Comparison of ENCODE assay signal across 8 cellular contexts in genomic region chr14:104681689-104682074, GRCh38. TPM values are rescaled to one million over a fixed set of nuclear protein-coding genes. Genes with fewer than 3 reads are reported as not detected.
DNase-seq lines count a peak whose midpoint lies in the region; ATAC-seq and TF ChIP-seq lines count a peak whose summit lies in the region.

No MANE protein-coding gene starts in this region.

- H3K27me3 ChIP-seq in gastroesophageal sphincter = no peaks in the 10 kb centered on the region

- H3K9me3 ChIP-seq in ES-I3 (ENCODE audit: control insufficient read depth, insufficient read depth, low read length) (no peaks in the 10 kb centered on the region; the same call in 1 of the 2 replicates), gastroesophageal sphincter (no peaks in the 10 kb centered on the region)

- H3K27ac ChIP-seq in gastroesophageal sphincter = peak overlapping the region; percentile 7 to 93 (median 82)

- peak overlapping the region; percentile 54 for H3K9ac ChIP-seq in ES-I3 (ENCODE audit: low read depth, low read length)

- peak overlapping the region in 1 of 2 donors; percentile 28 for H3K4me3 ChIP-seq in gastroesophageal sphincter

- TF ChIP-seq POLR2A in gastroesophageal sphincter (IDR thresholded peaks at IDR 0.05) = no peak

- H3K4me1 ChIP-seq in ES-I3 (ENCODE audit: insufficient read depth, low read length) (peaks cover 37% of the 10 kb centered on the region), gastroesophageal sphincter (peaks cover 0 to 67% (median 56%) of the 10 kb centered on the region in 3 donors)

- peak in 1 of 4 experiments; percentile 4 for TF ChIP-seq CTCF in gastroesophageal sphincter (IDR thresholded peaks at IDR 0.05)

- peak; percentile 77 for ATAC-seq in SK-N-SH treated with all-trans-retinoic acid at 6 μM for 48 hours
- peak; percentile 58 for ATAC-seq in gastroesophageal sphincter
- ATAC-seq in HG03039 (IDR thresholded peaks at IDR 0.05; ENCODE audit: unreplicated experiment) = no peak
- no peak for ATAC-seq in HG03025 (IDR thresholded peaks at IDR 0.05; ENCODE audit: low FRiP score, unreplicated experiment)

- no peak for TF ChIP-seq EP300 in gastroesophageal sphincter (IDR thresholded peaks at IDR 0.05)

- DNase-seq in nucleus accumbens (lab: John Stamatoyannopoulos, UW) (peak in 51 of 56 donors; percentile 19 to 90 (median 73)), NCI-H446 treated with DMSO at 0.1 percent for 48 hours (lab: John Stamatoyannopoulos, UW) (no peak), SIG-M5 (lab: John Stamatoyannopoulos, UW) (no peak)

- WGBS in gastroesophageal sphincter (ENCODE audit: low coverage in 1 of 2), 2 donors = 20 to 50% methylated on average over 2 to 4 of the region's 11 CpGs

- H3K36me3 ChIP-seq in ES-I3 (ENCODE audit: insufficient read depth, low read length) (no peaks in the 10 kb centered on the region), gastroesophageal sphincter (no peaks in the 10 kb centered on the region)

TF ChIP-seq in SK-N-SH treated with all-trans-retinoic acid at 6 μM for 48 hours, 23 proteins besides CTCF, POLR2A, EP300 and RAD21:
- TF ChIP-seq GLIS3 (CRISPR knock-in tag; IDR thresholded peaks at IDR 0.05) (no peak), CSDC2 (CRISPR knock-in tag; IDR thresholded peaks at IDR 0.05) (no peak), CSRNP3 (CRISPR knock-in tag; IDR thresholded peaks at IDR 0.05) (no peak), ISL1 (CRISPR knock-in tag; IDR thresholded peaks at IDR 0.05) (no peak), POU6F1 (CRISPR knock-in tag; IDR thresholded peaks at IDR 0.05; ENCODE audit: borderline replicate concordance, low read depth) (no peak), TOX (CRISPR knock-in tag; IDR thresholded peaks at IDR 0.05; ENCODE audit: borderline replicate concordance) (no peak), RARB (CRISPR knock-in tag; IDR thresholded peaks at IDR 0.05) (no peak), ZNF8 (CRISPR knock-in tag; IDR thresholded peaks at IDR 0.05) (no peak), ZNF565 (CRISPR knock-in tag; conservative IDR thresholded peaks at IDR 0.05; ENCODE audit: low read depth) (no peak), PPARA (CRISPR knock-in tag; IDR thresholded peaks at IDR 0.05; ENCODE audit: borderline replicate concordance) (no peak), TCF4 (CRISPR knock-in tag; IDR thresholded peaks at IDR 0.05; ENCODE audit: borderline replicate concordance) (no peak), ZFP3 (CRISPR knock-in tag; IDR thresholded peaks at IDR 0.05) (no peak), ZC3H10 (CRISPR knock-in tag; IDR thresholded peaks at IDR 0.05) (no peak), CREB5 (CRISPR knock-in tag; IDR thresholded peaks at IDR 0.05; ENCODE audit: low read depth) (no peak), BACH2 (CRISPR knock-in tag; IDR thresholded peaks at IDR 0.05; ENCODE audit: borderline replicate concordance) (no peak), SNAI2 (CRISPR knock-in tag; IDR thresholded peaks at IDR 0.05) (no peak), ZFP30 (CRISPR knock-in tag; IDR thresholded peaks at IDR 0.05) (no peak), OSR1 (CRISPR knock-in tag; IDR thresholded peaks at IDR 0.05) (no peak)

RNA-seq across cellular contexts. Expression of gene INF2, which starts 7.7 kb away (rescaled TPM):
- total RNA-seq in gastroesophageal sphincter = 100 to 1,000 TPM in 1 of 4 donors, 10 to 100 TPM in 3; 44.6 to 102 (median 64.7) TPM

RNA-seq across cellular contexts. Expression of gene ADSS1, which starts 42.3 kb away (rescaled TPM):
- 10 to 100 TPM in 2 of 4 donors, 1 to 10 TPM in 2; 5.1 to 32.2 (median 8.8) TPM for total RNA-seq in gastroesophageal sphincter

Comparison
In these comparisons a context has a peak if more than half of its experiments do, and no peak if none do; other contexts are left out.
1. ATAC-seq: peak in SK-N-SH treated with all-trans-retinoic acid at 6 μM for 48 hours (single experiment) and gastroesophageal sphincter (single experiment); none in HG03039 (single experiment) and HG03025 (single experiment).
2. DNase-seq: peak in nucleus accumbens (51 of 56); none in NCI-H446 treated with DMSO at 0.1 percent for 48 hours (single experiment) and SIG-M5 (single experiment).